1 cellular context compared by ENCODE assay signal in genomic region chr20:1871807-1872455, GRCh38.
TF ChIP-seq lines count a peak whose summit lies in the region.

No MANE protein-coding gene starts in this region.

TF ChIP-seq in K562, 482 proteins besides CTCF, POLR2A, EP300 and RAD21 (continued from another document):
- TF ChIP-seq ZNF263 (CRISPR knock-in tag; IDR thresholded peaks at IDR 0.05; ENCODE audit: borderline replicate concordance) (no peak), YBX1 (IDR thresholded peaks at IDR 0.05) (no peak), USF1 (CRISPR knock-in tag; IDR thresholded peaks at IDR 0.05) (peak; percentile 42; the same call in 1 of the 2 replicates)
